10 cellular contexts compared by ENCODE assay signal in the genomic region with DNA sequence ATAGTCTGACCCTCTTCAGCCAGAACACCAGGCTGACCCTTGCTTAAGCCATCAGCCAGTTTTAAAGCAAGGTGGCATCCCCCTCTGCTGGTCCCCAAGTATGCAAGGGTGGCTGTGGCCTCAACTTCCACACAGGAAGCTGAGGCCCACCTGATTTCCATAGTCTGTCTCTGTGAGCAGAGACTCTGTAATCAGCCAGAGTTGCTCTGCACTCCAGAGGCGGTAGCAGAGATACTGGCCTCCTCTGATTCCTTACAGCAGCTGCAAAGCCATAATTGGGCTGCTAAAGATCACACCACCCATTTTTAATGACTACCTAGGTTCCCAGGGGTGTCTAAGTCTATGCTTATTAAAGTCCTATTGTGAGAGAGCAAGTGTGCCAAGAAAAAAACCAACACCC. TPM values are rescaled to one million over a fixed set of nuclear protein-coding genes. Genes with fewer than 3 reads are reported as not detected.
DNase-seq lines count a peak whose midpoint lies in the region; ATAC-seq, FAIRE-seq and TF ChIP-seq lines count a peak whose summit lies in the region.
"Had no signal": no experiment of that assay in that cellular context is flagged by ENCODE, and none has a peak within 500 bp of the region (broad histone marks: within the 10 kb centered on the region; RNA-seq: fewer than 3 reads in every experiment).

No MANE protein-coding gene starts in this region.

- no peaks in the 10 kb centered on the region for H3K9me1 ChIP-seq in endothelial cell of umbilical vein (replicated peaks; ENCODE audit: control insufficient read depth, extremely low read depth, insufficient read depth, low read length)

- H3K4me3 Mint-ChIP-seq in activated T-cell treated with anti-CD3 and anti-CD28 coated beads, Interleukin-2, amount 50 U/mL, for 4 hours, result peak overlapping the region; percentile 100
- H3K4me3 Mint-ChIP-seq in stimulated activated memory B cell treated with anti-CD40 and anti-IgM and Interleukin-4, amounts not matched to agents 10 μg/mL and 1 μg/mL and 100 μg/mL, for 72 hours, result no peak overlapping the region

- H3K36me3 ChIP-seq in OCI-LY3 (replicated peaks; ENCODE audit: low read depth, low read length) (peaks cover 29% of the 10 kb centered on the region), endothelial cell of umbilical vein (ENCODE audit: control insufficient read depth in 2 of 2, extremely low read depth in 1 of 2, insufficient read depth in 2 of 2, low read length in 2 of 2) (peaks cover 11 to 23% of the 10 kb centered on the region in 2 experiments)

- H3K9ac ChIP-seq in OCI-LY3 (ENCODE audit: low read length), result peak overlapping the region; percentile 99
- no peak overlapping the region for H3K9ac ChIP-seq in endothelial cell of umbilical vein (replicated peaks; ENCODE audit: extremely low read depth, insufficient read depth, low read length)

- DNase-seq in activated T-cell treated with anti-CD3 and anti-CD28 coated beads, Interleukin-2, amount 50 U/mL, for 4 hours, result no peak
- no peak for DNase-seq in activated T-cell treated with anti-CD3 and anti-CD28 coated beads, Interleukin-2, amount 50 U/mL, for 48 hours
- no peak for DNase-seq in endothelial cell of umbilical vein (ENCODE audit: low read depth, low spot score)
- no peak for DNase-seq in NCI-H1930 (lab: John Stamatoyannopoulos, UW)
- no peak for DNase-seq in SKM-1 (lab: John Stamatoyannopoulos, UW; ENCODE audit: unreplicated experiment)
- no peak for DNase-seq in Right ventricle myocardium inferior (ENCODE audit: missing footprints)
- DNase-seq: activated CD4-positive, alpha-beta T cell treated with anti-CD3 and anti-CD28 coated beads, Interleukin-2, amount 50 U/mL, for 48 hours; dorsolateral prefrontal cortex had no signal

- H2AFZ ChIP-seq in OCI-LY3 (ENCODE audit: low read depth, low read length) (no peak overlapping the region), endothelial cell of umbilical vein (ENCODE audit: low read depth, low read length) (no peak overlapping the region)

- H3K27ac ChIP-seq in OCI-LY3 (ENCODE audit: low read length) (no peak overlapping the region), endothelial cell of umbilical vein (ENCODE audit: insufficient read depth, low read depth, low read length) (no peak overlapping the region)

- CTCF ChIA-PET in endothelial cell of umbilical vein (lab: Charles Lee), result interaction anchor here (1.5 kb wide), 1 partner anchor 41 kb away, joined by 4 read pairs; no protein-coding TSS in a partner anchor

- peaks cover 38% of the 10 kb centered on the region for H3K4me1 Mint-ChIP-seq in activated T-cell treated with anti-CD3 and anti-CD28 coated beads, Interleukin-2, amount 50 U/mL, for 4 hours (ENCODE audit: low read depth)
- peaks cover 56% of the 10 kb centered on the region for H3K4me1 Mint-ChIP-seq in stimulated activated memory B cell treated with anti-CD40 and anti-IgM and Interleukin-4, amounts not matched to agents 10 μg/mL and 1 μg/mL and 100 μg/mL, for 72 hours

- BruUV-seq in endothelial cell of umbilical vein (replicated peaks; lab: Mats Ljungman, UMichigan), result no TSS peak

- intact Hi-C loops in endothelial cell of umbilical vein (cut with micrococcal nuclease), result no loop called here
- intact Hi-C loops in Right ventricle myocardium inferior (cut with DNase I), result loop anchor here (5.0 kb wide), 1 partner anchor 79 kb away; the partner anchor contains the start of gene ARPC1A

- no peaks in the 10 kb centered on the region for H3K9me3 ChIP-seq in OCI-LY3 (ENCODE audit: insufficient read depth, low read length)
- no peaks in the 10 kb centered on the region for H3K9me3 ChIP-seq in endothelial cell of umbilical vein (replicated peaks; ENCODE audit: control insufficient read depth, insufficient read depth, low read length)

- H4K20me1 ChIP-seq in OCI-LY3 (ENCODE audit: insufficient read depth, low read length), result peaks cover 23% of the 10 kb centered on the region
- H4K20me1 ChIP-seq in endothelial cell of umbilical vein (replicated peaks; ENCODE audit: control insufficient read depth, extremely low read depth, insufficient read depth, low read length), result peaks cover 3% of the 10 kb centered on the region

- H3K36me3 Mint-ChIP-seq in activated T-cell treated with anti-CD3 and anti-CD28 coated beads, Interleukin-2, amount 50 U/mL, for 4 hours (ENCODE audit: insufficient read depth), result peaks cover 28% of the 10 kb centered on the region
- H3K36me3 Mint-ChIP-seq in stimulated activated memory B cell treated with anti-CD40 and anti-IgM and Interleukin-4, amounts not matched to agents 10 μg/mL and 1 μg/mL and 100 μg/mL, for 72 hours, result peaks cover 29% of the 10 kb centered on the region

- H3K27me3 ChIP-seq in OCI-LY3 (ENCODE audit: low read depth, low read length), result no peaks in the 10 kb centered on the region
- no peaks in the 10 kb centered on the region for H3K27me3 ChIP-seq in endothelial cell of umbilical vein (ENCODE audit: control insufficient read depth in 2 of 2, insufficient read depth in 2 of 2, low read length in 2 of 2)
- H3K27me3 ChIP-seq: dorsolateral prefrontal cortex had no signal

- H3K4me2 ChIP-seq in OCI-LY3 (ENCODE audit: low read length), result peak overlapping the region; percentile 96
- peak overlapping the region; percentile 91 for H3K4me2 ChIP-seq in endothelial cell of umbilical vein (ENCODE audit: insufficient read depth, low read length)

- H3K79me2 ChIP-seq in OCI-LY3 (ENCODE audit: low read length), result peaks cover 82% of the 10 kb centered on the region
- peaks cover 76% of the 10 kb centered on the region for H3K79me2 ChIP-seq in endothelial cell of umbilical vein (ENCODE audit: control insufficient read depth, insufficient read depth, low read length)

- no peaks in the 10 kb centered on the region for H3K27me3 Mint-ChIP-seq in activated T-cell treated with anti-CD3 and anti-CD28 coated beads, Interleukin-2, amount 50 U/mL, for 4 hours (ENCODE audit: low read depth)
- H3K27me3 Mint-ChIP-seq in stimulated activated memory B cell treated with anti-CD40 and anti-IgM and Interleukin-4, amounts not matched to agents 10 μg/mL and 1 μg/mL and 100 μg/mL, for 72 hours, result no peaks in the 10 kb centered on the region

- H3K4me1 ChIP-seq in OCI-LY3 (ENCODE audit: low read length), result peaks cover 17% of the 10 kb centered on the region
- H3K4me1 ChIP-seq in endothelial cell of umbilical vein (ENCODE audit: control insufficient read depth, extremely low read depth, insufficient read depth, low read length), result peaks cover 21% of the 10 kb centered on the region

- dilution Hi-C loops in endothelial cell of umbilical vein (cut with MboI; ENCODE audit: extremely low pct_ligation_motif_present, low sequenced_read_pairs), result no loop called here

- ATAC-seq in activated T-cell treated with anti-CD3 and anti-CD28 coated beads, Interleukin-2, amount 50 U/mL, for 4 hours, result no peak
- no peak for ATAC-seq in stimulated activated memory B cell treated with anti-CD40 and anti-IgM and Interleukin-4, amounts not matched to agents 10 μg/mL and 1 μg/mL and 100 μg/mL, for 72 hours
- ATAC-seq in Right ventricle myocardium inferior, result no peak

- TF ChIP-seq CTCF in OCI-LY3 (IDR thresholded peaks at IDR 0.05; ENCODE audit: low read depth, low read length), result no peak
- no peak for TF ChIP-seq CTCF in endothelial cell of umbilical vein (IDR thresholded peaks at IDR 0.05; ENCODE audit: extremely low read depth in 1 of 2, insufficient read depth in 1 of 2, low read depth in 1 of 2, low read length in 2 of 2)

- H3K4me3 ChIP-seq in OCI-LY3 (ENCODE audit: low read length), result peak overlapping the region; percentile 91; the same call in 1 of the 2 replicates
- no peak overlapping the region for H3K4me3 ChIP-seq in endothelial cell of umbilical vein (replicated peaks in 1 of 3; ENCODE audit: insufficient read depth in 1 of 3, low read depth in 1 of 3, low read length in 3 of 3)

- POLR2A ChIA-PET in endothelial cell of umbilical vein (lab: Charles Lee), result no interaction called here

- H3K27ac Mint-ChIP-seq in stimulated activated memory B cell treated with anti-CD40 and anti-IgM and Interleukin-4, amounts not matched to agents 10 μg/mL and 1 μg/mL and 100 μg/mL, for 72 hours, result peak overlapping the region; percentile 92

- no peak for FAIRE-seq in endothelial cell of umbilical vein (lab: Jason Lieb, UNC)

- H3K9me3 Mint-ChIP-seq in activated T-cell treated with anti-CD3 and anti-CD28 coated beads, Interleukin-2, amount 50 U/mL, for 4 hours, result no peaks in the 10 kb centered on the region
- no peaks in the 10 kb centered on the region for H3K9me3 Mint-ChIP-seq in stimulated activated memory B cell treated with anti-CD40 and anti-IgM and Interleukin-4, amounts not matched to agents 10 μg/mL and 1 μg/mL and 100 μg/mL, for 72 hours

- TF ChIP-seq POLR2A in endothelial cell of umbilical vein (IDR thresholded peaks at IDR 0.05; ENCODE audit: low read depth, low read length), result peak; percentile 33

RNA-seq across cellular contexts. Expression of gene PDAP1, which starts 1.8 kb away (rescaled TPM):
- 100 to 1,000 TPM; 231 to 255 (median 235) TPM for total RNA-seq in activated T-cell treated with anti-CD3 and anti-CD28 coated beads, Interleukin-2, amount 50 U/mL, for 4 hours
- 148 and 150 TPM in 2 replicates for total RNA-seq in endothelial cell of umbilical vein
- 19.3 and 32.6 TPM in 2 replicates for polyA plus RNA-seq in endothelial cell of umbilical vein
- polyA plus RNA-seq in endothelial cell of umbilical vein (2011; cell fraction: cytosol; rRNA removed), result 91.8 and 121 TPM in 2 replicates
- 44.7 and 69.2 TPM in 2 replicates for polyA plus RNA-seq in endothelial cell of umbilical vein (2011; cell fraction: nucleus; rRNA removed)
- polyA plus RNA-seq in endothelial cell of umbilical vein (2012), result 144 and 167 TPM in 2 replicates
- 11.9 and 14.5 TPM in 2 replicates for polyA minus RNA-seq in endothelial cell of umbilical vein
- polyA minus RNA-seq in endothelial cell of umbilical vein (2011; cell fraction: cytosol; rRNA and poly(A)+ RNA removed), result 22.3 TPM
- 6.2 and 6.3 TPM in 2 replicates for polyA minus RNA-seq in endothelial cell of umbilical vein (2011; cell fraction: nucleus; rRNA and poly(A)+ RNA removed)
- 107 TPM for total RNA-seq in Right ventricle myocardium inferior

RNA-seq across cellular contexts. Expression of gene BUD31, which starts 2.2 kb away (rescaled TPM):
- total RNA-seq in activated T-cell treated with anti-CD3 and anti-CD28 coated beads, Interleukin-2, amount 50 U/mL, for 4 hours, result 100 to 1,000 TPM; 174 to 231 (median 178) TPM
- total RNA-seq in endothelial cell of umbilical vein (113 and 122 TPM in 2 replicates), Right ventricle myocardium inferior (38.1 TPM)
- 67.1 and 67.8 TPM in 2 replicates for polyA plus RNA-seq in endothelial cell of umbilical vein
- 89.4 and 102 TPM in 2 replicates for polyA plus RNA-seq in endothelial cell of umbilical vein (2011; cell fraction: cytosol; rRNA removed)
- polyA plus RNA-seq in endothelial cell of umbilical vein (2011; cell fraction: nucleus; rRNA removed), result 51.2 and 54.0 TPM in 2 replicates
- polyA plus RNA-seq in endothelial cell of umbilical vein (2012), result 72.9 and 103 TPM in 2 replicates
- polyA minus RNA-seq in endothelial cell of umbilical vein, result 48.1 and 55.6 TPM in 2 replicates
- 33.1 TPM for polyA minus RNA-seq in endothelial cell of umbilical vein (2011; cell fraction: cytosol; rRNA and poly(A)+ RNA removed)
- 15.5 and 17.6 TPM in 2 replicates for polyA minus RNA-seq in endothelial cell of umbilical vein (2011; cell fraction: nucleus; rRNA and poly(A)+ RNA removed)

RNA-seq across cellular contexts. Expression of gene ARPC1B, which starts 32.0 kb away (rescaled TPM):
- 100 to 1,000 TPM; 240 to 282 (median 274) TPM for total RNA-seq in activated T-cell treated with anti-CD3 and anti-CD28 coated beads, Interleukin-2, amount 50 U/mL, for 4 hours
- 232 and 294 TPM in 2 replicates for total RNA-seq in endothelial cell of umbilical vein
- polyA plus RNA-seq in endothelial cell of umbilical vein, result 732 and 831 TPM in 2 replicates
- 592 and 680 TPM in 2 replicates for polyA plus RNA-seq in endothelial cell of umbilical vein (2011; cell fraction: cytosol; rRNA removed)
- polyA plus RNA-seq in endothelial cell of umbilical vein (2011; cell fraction: nucleus; rRNA removed), result 240 and 298 TPM in 2 replicates
- polyA plus RNA-seq in endothelial cell of umbilical vein (2012), result 433 and 461 TPM in 2 replicates
- polyA minus RNA-seq in endothelial cell of umbilical vein, result 177 and 244 TPM in 2 replicates
- polyA minus RNA-seq in endothelial cell of umbilical vein (2011; cell fraction: cytosol; rRNA and poly(A)+ RNA removed), result 51.4 TPM
- 67.8 and 124 TPM in 2 replicates for polyA minus RNA-seq in endothelial cell of umbilical vein (2011; cell fraction: nucleus; rRNA and poly(A)+ RNA removed)
- total RNA-seq in Right ventricle myocardium inferior, result 51.1 TPM

RNA-seq across cellular contexts. Expression of gene PTCD1, which starts 32.0 kb away (rescaled TPM):
- 10 to 100 TPM; 11.9 to 15.1 (median 13.9) TPM for total RNA-seq in activated T-cell treated with anti-CD3 and anti-CD28 coated beads, Interleukin-2, amount 50 U/mL, for 4 hours
- total RNA-seq in endothelial cell of umbilical vein (6.9 and 9.6 TPM in 2 replicates), Right ventricle myocardium inferior (3.6 TPM)
- 3.8 and 4.2 TPM in 2 replicates for polyA plus RNA-seq in endothelial cell of umbilical vein
- polyA plus RNA-seq in endothelial cell of umbilical vein (2011; cell fraction: cytosol; rRNA removed), result 2.6 and 3.6 TPM in 2 replicates
- 6.4 TPM in 2 replicates for polyA plus RNA-seq in endothelial cell of umbilical vein (2011; cell fraction: nucleus; rRNA removed)
- 3.3 and 3.9 TPM in 2 replicates for polyA plus RNA-seq in endothelial cell of umbilical vein (2012)
- polyA minus RNA-seq in endothelial cell of umbilical vein, result 2.9 and 3.2 TPM in 2 replicates
- 5.2 TPM for polyA minus RNA-seq in endothelial cell of umbilical vein (2011; cell fraction: cytosol; rRNA and poly(A)+ RNA removed)
- polyA minus RNA-seq in endothelial cell of umbilical vein (2011; cell fraction: nucleus; rRNA and poly(A)+ RNA removed), result 3.5 and 3.7 TPM in 2 replicates

RNA-seq across cellular contexts. Expression of gene CPSF4, which starts 32.2 kb away (rescaled TPM):
- 10 to 100 TPM; 85.8 to 99.9 (median 86.9) TPM for total RNA-seq in activated T-cell treated with anti-CD3 and anti-CD28 coated beads, Interleukin-2, amount 50 U/mL, for 4 hours
- total RNA-seq in endothelial cell of umbilical vein (48.3 and 51.5 TPM in 2 replicates), Right ventricle myocardium inferior (18.9 TPM)
- polyA plus RNA-seq in endothelial cell of umbilical vein, result 53.0 and 56.1 TPM in 2 replicates
- 34.9 and 39.5 TPM in 2 replicates for polyA plus RNA-seq in endothelial cell of umbilical vein (2011; cell fraction: cytosol; rRNA removed)
- polyA plus RNA-seq in endothelial cell of umbilical vein (2011; cell fraction: nucleus; rRNA removed), result 120 and 124 TPM in 2 replicates
- 23.6 and 28.9 TPM in 2 replicates for polyA plus RNA-seq in endothelial cell of umbilical vein (2012)
- polyA minus RNA-seq in endothelial cell of umbilical vein, result 43.7 and 45.0 TPM in 2 replicates
- 26.6 TPM for polyA minus RNA-seq in endothelial cell of umbilical vein (2011; cell fraction: cytosol; rRNA and poly(A)+ RNA removed)
- polyA minus RNA-seq in endothelial cell of umbilical vein (2011; cell fraction: nucleus; rRNA and poly(A)+ RNA removed), result 41.0 and 42.1 TPM in 2 replicates
